ENCODE assay signal across 8 cellular contexts in the genomic region with DNA sequence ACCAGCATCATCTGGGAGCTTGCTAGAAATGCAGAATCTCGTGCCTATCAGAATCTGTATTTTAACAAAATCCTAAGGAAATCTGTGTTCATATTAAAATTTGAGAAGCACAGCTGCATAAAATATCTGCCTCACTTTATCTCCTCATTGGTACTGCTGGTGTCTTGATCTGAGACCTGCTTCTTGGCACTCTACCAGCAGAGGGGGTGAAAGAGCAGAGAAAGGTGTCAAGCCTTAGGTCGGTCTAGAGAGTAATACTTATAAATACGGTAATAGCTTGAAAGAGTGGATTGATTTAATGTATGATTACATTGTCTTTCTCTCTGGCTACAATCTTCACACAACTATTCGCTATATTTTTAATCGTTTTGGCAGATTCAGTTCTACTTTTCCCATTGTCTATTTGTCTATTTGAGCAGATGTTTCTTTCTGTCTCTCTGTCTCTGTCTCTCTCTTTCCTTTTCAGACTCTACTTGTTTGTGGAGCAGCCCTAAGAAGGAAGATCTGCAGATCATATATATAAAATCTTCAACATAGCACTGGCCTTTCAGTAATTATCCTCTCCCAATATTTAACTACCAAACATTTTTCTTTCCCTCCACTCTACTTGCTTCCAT. TPM values are rescaled to one million over a fixed set of nuclear protein-coding genes. Genes with fewer than 3 reads are reported as not detected.
DNase-seq lines count a peak whose midpoint lies in the region; ATAC-seq lines count a peak whose summit lies in the region.

No MANE protein-coding gene starts in this region.

- peak; percentile 85 for ATAC-seq in GM21737 (IDR thresholded peaks at IDR 0.05; ENCODE audit: unreplicated experiment)

- DNase-seq in GM03348 (ENCODE audit: low spot score) (peak; percentile 11), RKO (ENCODE audit: low spot score) (peak; percentile 64), glomerular visceral epithelial cell (ENCODE audit: extremely low spot score) (peak; percentile 71), GOT3 (lab: John Stamatoyannopoulos, UW) (no peak)
- DNase-seq in Jurkat, Clone E6-1 (ENCODE audit: low read depth, low spot score), result peak; percentile 54
- peak; percentile 71 for DNase-seq in activated T-cell treated with anti-CD3 and anti-CD28 coated beads, Interleukin-2, amount 50 U/mL, for 48 hours
- DNase-seq in stimulated activated CD4-positive, alpha-beta T cell treated with anti-CD3 and anti-CD28 coated beads, Interleukin-12 subunit alpha, Interleukin-12 subunit beta, amount 100 ng/mL, for 24 hours (ENCODE audit: low read depth in 2 of 2), result peak; percentile 8 to 58

- H3K4me3 ChIP-seq in Jurkat, Clone E6-1 (ENCODE audit: low read length), result no peak overlapping the region

RNA-seq across cellular contexts. Expression of a gene that starts 1.7 kb away (rescaled TPM):
- polyA plus RNA-seq in Jurkat, Clone E6-1 (2012; ENCODE audit: insufficient read depth, insufficient read length), result not detected
